ENCODE assay signal across 1 cellular context in the genomic region with DNA sequence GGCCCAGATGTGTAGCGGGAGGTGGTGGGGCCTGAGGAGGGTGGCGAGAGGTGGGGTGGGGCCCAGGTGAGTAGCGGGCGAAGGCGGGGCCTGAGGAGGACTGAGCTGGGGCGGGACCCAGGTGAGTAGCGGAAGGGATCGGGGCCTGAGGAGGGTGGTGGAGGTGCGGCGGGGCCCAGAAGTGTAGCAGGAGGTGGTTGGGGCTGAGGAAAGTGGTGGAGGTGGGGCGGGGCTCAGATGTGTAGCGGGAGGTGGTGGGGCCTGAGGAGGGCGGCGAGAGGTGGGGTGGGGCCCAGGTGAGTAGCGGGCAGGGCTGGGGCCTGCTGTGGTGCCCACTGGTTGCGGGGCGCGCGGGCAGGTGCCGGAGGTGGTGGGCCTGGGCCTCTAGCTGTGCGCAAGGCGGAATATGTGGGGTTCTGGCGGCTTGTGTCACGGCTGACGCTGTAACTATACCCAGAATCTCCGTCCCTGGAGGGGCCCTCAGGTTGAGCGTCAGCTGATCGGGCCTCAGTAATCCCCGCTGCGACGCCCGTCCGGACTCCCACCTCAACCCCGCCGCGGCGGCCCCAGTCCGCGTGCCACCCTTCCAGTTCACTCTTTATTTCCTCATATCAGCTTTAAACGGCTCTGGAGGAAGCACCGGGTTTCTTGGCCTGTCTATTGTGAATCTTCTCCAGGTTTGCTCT.
TF ChIP-seq lines count a peak whose summit lies in the region.

No MANE protein-coding gene starts in this region.

TF ChIP-seq in K562, 482 proteins besides CTCF, POLR2A, EP300 and RAD21 (continues in another document):
- TF ChIP-seq MAZ (CRISPR knock-in tag; conservative IDR thresholded peaks at IDR 0.05 in 1 of 2, IDR thresholded peaks at IDR 0.05 in 1 of 2) (peak in 1 of 2 experiments; percentile 22; a peak in 3 of 4 replicates), ARNT (IDR thresholded peaks at IDR 0.05) (no peak), L3MBTL2 (IDR thresholded peaks at IDR 0.05) (peak; percentile 56), TEAD4 (IDR thresholded peaks at IDR 0.05; ENCODE audit: low read length) (no peak), TEAD4 (CRISPR knock-in tag; IDR thresholded peaks at IDR 0.05; ENCODE audit: borderline replicate concordance) (no peak), NRF1 (conservative IDR thresholded peaks at IDR 0.05 in 1 of 2, IDR thresholded peaks at IDR 0.05 in 1 of 2) (0 out of 4 replicates have a peak, but pooled peaks of 1 of the 2 experiments have one; percentile 13), CHD1 (IDR thresholded peaks at IDR 0.05; ENCODE audit: low read length) (peak; percentile 46), POLR2AphosphoS2 (IDR thresholded peaks at IDR 0.05; ENCODE audit: low read length) (0 out of 2 replicates have a peak, but pooled peaks have one; percentile 15), LARP7 (IDR thresholded peaks at IDR 0.05) (0 out of 2 replicates have a peak, but pooled peaks have one; percentile 62), ELF1 (tag; IDR thresholded peaks at IDR 0.05) (no peak), ETV1 (tag; conservative IDR thresholded peaks at IDR 0.05; ENCODE audit: low read depth) (no peak), RBFOX2 (IDR thresholded peaks at IDR 0.05; ENCODE audit: low read depth, low read length) (0 out of 2 replicates have a peak, but pooled peaks have one; percentile 40), ATF1 (CRISPR knock-in tag; IDR thresholded peaks at IDR 0.05) (no peak), ATF1 (tag; IDR thresholded peaks at IDR 0.05) (0 out of 2 replicates have a peak, but pooled peaks have one; percentile 13), KLF10 (CRISPR knock-in tag; IDR thresholded peaks at IDR 0.05) (no peak), ZNF445 (CRISPR knock-in tag; IDR thresholded peaks at IDR 0.05; ENCODE audit: low read depth) (no peak), NFE2 (IDR thresholded peaks at IDR 0.05; ENCODE audit: low read depth) (no peak), HDAC1 (IDR thresholded peaks at IDR 0.05) (peak in 1 of 2 experiments; percentile 70; a peak in 2 of 4 replicates), POLR2B (IDR thresholded peaks at IDR 0.05; ENCODE audit: low read depth, partially characterized antibody) (peak; percentile 42), PYGO2 (tag; IDR thresholded peaks at IDR 0.05) (no peak), PHTF2 (CRISPR knock-in tag; IDR thresholded peaks at IDR 0.05) (no peak), OTX1 (CRISPR knock-in tag; IDR thresholded peaks at IDR 0.05) (no peak), ZFX (CRISPR knock-in tag; IDR thresholded peaks at IDR 0.05) (peak; percentile 80)
- TF ChIP-seq, protein P1, sequence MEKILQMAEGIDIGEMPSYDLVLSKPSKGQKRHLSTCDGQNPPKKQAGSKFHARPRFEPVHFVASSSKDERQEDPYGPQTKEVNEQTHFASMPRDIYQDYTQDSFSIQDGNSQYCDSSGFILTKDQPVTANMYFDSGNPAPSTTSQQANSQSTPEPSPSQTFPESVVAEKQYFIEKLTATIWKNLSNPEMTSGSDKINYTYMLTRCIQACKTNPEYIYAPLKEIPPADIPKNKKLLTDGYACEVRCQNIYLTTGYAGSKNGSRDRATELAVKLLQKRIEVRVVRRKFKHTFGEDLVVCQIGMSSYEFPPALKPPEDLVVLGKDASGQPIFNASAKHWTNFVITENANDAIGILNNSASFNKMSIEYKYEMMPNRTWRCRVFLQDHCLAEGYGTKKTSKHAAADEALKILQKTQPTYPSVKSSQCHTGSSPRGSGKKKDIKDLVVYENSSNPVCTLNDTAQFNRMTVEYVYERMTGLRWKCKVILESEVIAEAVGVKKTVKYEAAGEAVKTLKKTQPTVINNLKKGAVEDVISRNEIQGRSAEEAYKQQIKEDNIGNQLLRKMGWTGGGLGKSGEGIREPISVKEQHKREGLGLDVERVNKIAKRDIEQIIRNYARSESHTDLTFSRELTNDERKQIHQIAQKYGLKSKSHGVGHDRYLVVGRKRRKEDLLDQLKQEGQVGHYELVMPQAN (IDR thresholded peaks at IDR 0.05; ENCODE audit: borderline replicate concordance): peak; percentile 56; the same call in 1 of the 2 replicates
- TF ChIP-seq, protein P2, sequence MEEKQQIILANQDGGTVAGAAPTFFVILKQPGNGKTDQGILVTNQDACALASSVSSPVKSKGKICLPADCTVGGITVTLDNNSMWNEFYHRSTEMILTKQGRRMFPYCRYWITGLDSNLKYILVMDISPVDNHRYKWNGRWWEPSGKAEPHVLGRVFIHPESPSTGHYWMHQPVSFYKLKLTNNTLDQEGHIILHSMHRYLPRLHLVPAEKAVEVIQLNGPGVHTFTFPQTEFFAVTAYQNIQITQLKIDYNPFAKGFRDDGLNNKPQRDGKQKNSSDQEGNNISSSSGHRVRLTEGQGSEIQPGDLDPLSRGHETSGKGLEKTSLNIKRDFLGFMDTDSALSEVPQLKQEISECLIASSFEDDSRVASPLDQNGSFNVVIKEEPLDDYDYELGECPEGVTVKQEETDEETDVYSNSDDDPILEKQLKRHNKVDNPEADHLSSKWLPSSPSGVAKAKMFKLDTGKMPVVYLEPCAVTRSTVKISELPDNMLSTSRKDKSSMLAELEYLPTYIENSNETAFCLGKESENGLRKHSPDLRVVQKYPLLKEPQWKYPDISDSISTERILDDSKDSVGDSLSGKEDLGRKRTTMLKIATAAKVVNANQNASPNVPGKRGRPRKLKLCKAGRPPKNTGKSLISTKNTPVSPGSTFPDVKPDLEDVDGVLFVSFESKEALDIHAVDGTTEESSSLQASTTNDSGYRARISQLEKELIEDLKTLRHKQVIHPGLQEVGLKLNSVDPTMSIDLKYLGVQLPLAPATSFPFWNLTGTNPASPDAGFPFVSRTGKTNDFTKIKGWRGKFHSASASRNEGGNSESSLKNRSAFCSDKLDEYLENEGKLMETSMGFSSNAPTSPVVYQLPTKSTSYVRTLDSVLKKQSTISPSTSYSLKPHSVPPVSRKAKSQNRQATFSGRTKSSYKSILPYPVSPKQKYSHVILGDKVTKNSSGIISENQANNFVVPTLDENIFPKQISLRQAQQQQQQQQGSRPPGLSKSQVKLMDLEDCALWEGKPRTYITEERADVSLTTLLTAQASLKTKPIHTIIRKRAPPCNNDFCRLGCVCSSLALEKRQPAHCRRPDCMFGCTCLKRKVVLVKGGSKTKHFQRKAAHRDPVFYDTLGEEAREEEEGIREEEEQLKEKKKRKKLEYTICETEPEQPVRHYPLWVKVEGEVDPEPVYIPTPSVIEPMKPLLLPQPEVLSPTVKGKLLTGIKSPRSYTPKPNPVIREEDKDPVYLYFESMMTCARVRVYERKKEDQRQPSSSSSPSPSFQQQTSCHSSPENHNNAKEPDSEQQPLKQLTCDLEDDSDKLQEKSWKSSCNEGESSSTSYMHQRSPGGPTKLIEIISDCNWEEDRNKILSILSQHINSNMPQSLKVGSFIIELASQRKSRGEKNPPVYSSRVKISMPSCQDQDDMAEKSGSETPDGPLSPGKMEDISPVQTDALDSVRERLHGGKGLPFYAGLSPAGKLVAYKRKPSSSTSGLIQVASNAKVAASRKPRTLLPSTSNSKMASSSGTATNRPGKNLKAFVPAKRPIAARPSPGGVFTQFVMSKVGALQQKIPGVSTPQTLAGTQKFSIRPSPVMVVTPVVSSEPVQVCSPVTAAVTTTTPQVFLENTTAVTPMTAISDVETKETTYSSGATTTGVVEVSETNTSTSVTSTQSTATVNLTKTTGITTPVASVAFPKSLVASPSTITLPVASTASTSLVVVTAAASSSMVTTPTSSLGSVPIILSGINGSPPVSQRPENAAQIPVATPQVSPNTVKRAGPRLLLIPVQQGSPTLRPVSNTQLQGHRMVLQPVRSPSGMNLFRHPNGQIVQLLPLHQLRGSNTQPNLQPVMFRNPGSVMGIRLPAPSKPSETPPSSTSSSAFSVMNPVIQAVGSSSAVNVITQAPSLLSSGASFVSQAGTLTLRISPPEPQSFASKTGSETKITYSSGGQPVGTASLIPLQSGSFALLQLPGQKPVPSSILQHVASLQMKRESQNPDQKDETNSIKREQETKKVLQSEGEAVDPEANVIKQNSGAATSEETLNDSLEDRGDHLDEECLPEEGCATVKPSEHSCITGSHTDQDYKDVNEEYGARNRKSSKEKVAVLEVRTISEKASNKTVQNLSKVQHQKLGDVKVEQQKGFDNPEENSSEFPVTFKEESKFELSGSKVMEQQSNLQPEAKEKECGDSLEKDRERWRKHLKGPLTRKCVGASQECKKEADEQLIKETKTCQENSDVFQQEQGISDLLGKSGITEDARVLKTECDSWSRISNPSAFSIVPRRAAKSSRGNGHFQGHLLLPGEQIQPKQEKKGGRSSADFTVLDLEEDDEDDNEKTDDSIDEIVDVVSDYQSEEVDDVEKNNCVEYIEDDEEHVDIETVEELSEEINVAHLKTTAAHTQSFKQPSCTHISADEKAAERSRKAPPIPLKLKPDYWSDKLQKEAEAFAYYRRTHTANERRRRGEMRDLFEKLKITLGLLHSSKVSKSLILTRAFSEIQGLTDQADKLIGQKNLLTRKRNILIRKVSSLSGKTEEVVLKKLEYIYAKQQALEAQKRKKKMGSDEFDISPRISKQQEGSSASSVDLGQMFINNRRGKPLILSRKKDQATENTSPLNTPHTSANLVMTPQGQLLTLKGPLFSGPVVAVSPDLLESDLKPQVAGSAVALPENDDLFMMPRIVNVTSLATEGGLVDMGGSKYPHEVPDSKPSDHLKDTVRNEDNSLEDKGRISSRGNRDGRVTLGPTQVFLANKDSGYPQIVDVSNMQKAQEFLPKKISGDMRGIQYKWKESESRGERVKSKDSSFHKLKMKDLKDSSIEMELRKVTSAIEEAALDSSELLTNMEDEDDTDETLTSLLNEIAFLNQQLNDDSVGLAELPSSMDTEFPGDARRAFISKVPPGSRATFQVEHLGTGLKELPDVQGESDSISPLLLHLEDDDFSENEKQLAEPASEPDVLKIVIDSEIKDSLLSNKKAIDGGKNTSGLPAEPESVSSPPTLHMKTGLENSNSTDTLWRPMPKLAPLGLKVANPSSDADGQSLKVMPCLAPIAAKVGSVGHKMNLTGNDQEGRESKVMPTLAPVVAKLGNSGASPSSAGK (IDR thresholded peaks at IDR 0.05): no peak
- TF ChIP-seq, protein P3, sequence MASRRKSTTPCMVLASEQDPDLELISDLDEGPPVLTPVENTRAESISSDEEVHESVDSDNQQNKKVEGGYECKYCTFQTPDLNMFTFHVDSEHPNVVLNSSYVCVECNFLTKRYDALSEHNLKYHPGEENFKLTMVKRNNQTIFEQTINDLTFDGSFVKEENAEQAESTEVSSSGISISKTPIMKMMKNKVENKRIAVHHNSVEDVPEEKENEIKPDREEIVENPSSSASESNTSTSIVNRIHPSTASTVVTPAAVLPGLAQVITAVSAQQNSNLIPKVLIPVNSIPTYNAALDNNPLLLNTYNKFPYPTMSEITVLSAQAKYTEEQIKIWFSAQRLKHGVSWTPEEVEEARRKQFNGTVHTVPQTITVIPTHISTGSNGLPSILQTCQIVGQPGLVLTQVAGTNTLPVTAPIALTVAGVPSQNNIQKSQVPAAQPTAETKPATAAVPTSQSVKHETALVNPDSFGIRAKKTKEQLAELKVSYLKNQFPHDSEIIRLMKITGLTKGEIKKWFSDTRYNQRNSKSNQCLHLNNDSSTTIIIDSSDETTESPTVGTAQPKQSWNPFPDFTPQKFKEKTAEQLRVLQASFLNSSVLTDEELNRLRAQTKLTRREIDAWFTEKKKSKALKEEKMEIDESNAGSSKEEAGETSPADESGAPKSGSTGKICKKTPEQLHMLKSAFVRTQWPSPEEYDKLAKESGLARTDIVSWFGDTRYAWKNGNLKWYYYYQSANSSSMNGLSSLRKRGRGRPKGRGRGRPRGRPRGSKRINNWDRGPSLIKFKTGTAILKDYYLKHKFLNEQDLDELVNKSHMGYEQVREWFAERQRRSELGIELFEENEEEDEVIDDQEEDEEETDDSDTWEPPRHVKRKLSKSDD (conservative IDR thresholded peaks at IDR 0.05; ENCODE audit: low read length): no peak
- TF ChIP-seq, protein P4, sequence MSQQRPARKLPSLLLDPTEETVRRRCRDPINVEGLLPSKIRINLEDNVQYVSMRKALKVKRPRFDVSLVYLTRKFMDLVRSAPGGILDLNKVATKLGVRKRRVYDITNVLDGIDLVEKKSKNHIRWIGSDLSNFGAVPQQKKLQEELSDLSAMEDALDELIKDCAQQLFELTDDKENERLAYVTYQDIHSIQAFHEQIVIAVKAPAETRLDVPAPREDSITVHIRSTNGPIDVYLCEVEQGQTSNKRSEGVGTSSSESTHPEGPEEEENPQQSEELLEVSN (IDR thresholded peaks at IDR 0.05; ENCODE audit: borderline replicate concordance in 1 of 2, extremely low read depth in 1 of 2, insufficient read depth in 1 of 2, insufficient read length in 1 of 2, low read depth in 1 of 2, low read length in 1 of 2, poor library complexity in 1 of 2, severe bottlenecking in 1 of 2): peak in 1 of 2 experiments; percentile 50
- TF ChIP-seq, protein P5, sequence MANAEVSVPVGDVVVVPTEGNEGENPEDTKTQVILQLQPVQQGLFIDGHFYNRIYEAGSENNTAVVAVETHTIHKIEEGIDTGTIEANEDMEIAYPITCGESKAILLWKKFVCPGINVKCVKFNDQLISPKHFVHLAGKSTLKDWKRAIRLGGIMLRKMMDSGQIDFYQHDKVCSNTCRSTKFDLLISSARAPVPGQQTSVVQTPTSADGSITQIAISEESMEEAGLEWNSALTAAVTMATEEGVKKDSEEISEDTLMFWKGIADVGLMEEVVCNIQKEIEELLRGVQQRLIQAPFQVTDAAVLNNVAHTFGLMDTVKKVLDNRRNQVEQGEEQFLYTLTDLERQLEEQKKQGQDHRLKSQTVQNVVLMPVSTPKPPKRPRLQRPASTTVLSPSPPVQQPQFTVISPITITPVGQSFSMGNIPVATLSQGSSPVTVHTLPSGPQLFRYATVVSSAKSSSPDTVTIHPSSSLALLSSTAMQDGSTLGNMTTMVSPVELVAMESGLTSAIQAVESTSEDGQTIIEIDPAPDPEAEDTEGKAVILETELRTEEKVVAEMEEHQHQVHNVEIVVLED (CRISPR knock-in tag; IDR thresholded peaks at IDR 0.05): no peak
- TF ChIP-seq, protein P6, sequence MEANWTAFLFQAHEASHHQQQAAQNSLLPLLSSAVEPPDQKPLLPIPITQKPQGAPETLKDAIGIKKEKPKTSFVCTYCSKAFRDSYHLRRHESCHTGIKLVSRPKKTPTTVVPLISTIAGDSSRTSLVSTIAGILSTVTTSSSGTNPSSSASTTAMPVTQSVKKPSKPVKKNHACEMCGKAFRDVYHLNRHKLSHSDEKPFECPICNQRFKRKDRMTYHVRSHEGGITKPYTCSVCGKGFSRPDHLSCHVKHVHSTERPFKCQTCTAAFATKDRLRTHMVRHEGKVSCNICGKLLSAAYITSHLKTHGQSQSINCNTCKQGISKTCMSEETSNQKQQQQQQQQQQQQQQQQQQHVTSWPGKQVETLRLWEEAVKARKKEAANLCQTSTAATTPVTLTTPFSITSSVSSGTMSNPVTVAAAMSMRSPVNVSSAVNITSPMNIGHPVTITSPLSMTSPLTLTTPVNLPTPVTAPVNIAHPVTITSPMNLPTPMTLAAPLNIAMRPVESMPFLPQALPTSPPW (CRISPR knock-in tag; IDR thresholded peaks at IDR 0.05): peak; percentile 51
- TF ChIP-seq, protein P7, sequence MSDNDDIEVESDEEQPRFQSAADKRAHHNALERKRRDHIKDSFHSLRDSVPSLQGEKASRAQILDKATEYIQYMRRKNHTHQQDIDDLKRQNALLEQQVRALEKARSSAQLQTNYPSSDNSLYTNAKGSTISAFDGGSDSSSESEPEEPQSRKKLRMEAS (CRISPR knock-in tag; IDR thresholded peaks at IDR 0.05): peak; percentile 56; the same call in 1 of the 2 replicates
- TF ChIP-seq, protein P8, sequence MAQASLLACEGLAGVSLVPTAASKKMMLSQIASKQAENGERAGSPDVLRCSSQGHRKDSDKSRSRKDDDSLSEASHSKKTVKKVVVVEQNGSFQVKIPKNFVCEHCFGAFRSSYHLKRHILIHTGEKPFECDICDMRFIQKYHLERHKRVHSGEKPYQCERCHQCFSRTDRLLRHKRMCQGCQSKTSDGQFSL (CRISPR knock-in tag; IDR thresholded peaks at IDR 0.05): 0 out of 2 replicates have a peak, but pooled peaks have one; percentile 12
- TF ChIP-seq, protein P8 (tag; IDR thresholded peaks at IDR 0.05): no peak
